ENCODE assay signal across 19 cellular contexts in genomic region chr2:84778921-84779320, GRCh38.
DNase-seq lines count a peak whose midpoint lies in the region; ATAC-seq lines count a peak whose summit lies in the region.
"Had no signal": no experiment of that assay in that cellular context is flagged by ENCODE, and none has a peak within 500 bp of the region (broad histone marks: within the 10 kb centered on the region; RNA-seq: fewer than 3 reads in every experiment).

No MANE protein-coding gene starts in this region.

- no peak for DNase-seq in stimulated activated naive CD8-positive, alpha-beta T cell treated with anti-CD3 and anti-CD28 coated beads, Interleukin-15, amount 100 ng/mL, for 72 hours
- no peak for DNase-seq in T-helper 2 cell treated with Interferon-gamma antibody and Interleukin-4, amounts not matched to agents 5 μg/mL and 100 μg/mL, for 36 hours (ENCODE audit: low spot score)
- no peak for DNase-seq in central memory CD8-positive, alpha-beta T cell (ENCODE audit: low spot score in 2 of 2)
- no peak for DNase-seq in NK-92 treated with Interleukin-12 subunit alpha and Interleukin-12 subunit beta, amount 100 ng/mL, for 24 hours (lab: John Stamatoyannopoulos, UW)
- no peak for DNase-seq in GM19240 (ENCODE audit: insufficient read length, low spot score)
- DNase-seq in stimulated activated CD4-positive, alpha-beta T cell treated with anti-CD3 and anti-CD28 coated beads, Interleukin-2, amount 100 ng/mL, for 24 hours: no peak
- DNase-seq: ACHN, AML-193, GF-D8, NCI-H1105 treated with DMSO at 0.1 percent for 48 hours, NCI-H1694 treated with DMSO at 0.1 percent for 48 hours, NCI-H2107, NCI-H226, NCI-H524 treated with DMSO at 0.1 percent for 48 hours had no signal

- peak overlapping the region; percentile 78 for H3K27ac Mint-ChIP-seq in stimulated activated naive CD8-positive, alpha-beta T cell treated with anti-CD3 and anti-CD28 coated beads, Interleukin-15, Interleukin-2, amounts not matched to agents 100 ng/mL and 50 ng/mL, for 24 hours
- no peak overlapping the region for H3K27ac Mint-ChIP-seq in stimulated activated naive CD8-positive, alpha-beta T cell treated with anti-CD3 and anti-CD28 coated beads, Interleukin-15, amount 100 ng/mL, for 72 hours
- H3K27ac Mint-ChIP-seq in T-helper 2 cell treated with Interferon-gamma antibody and Interleukin-4, amounts not matched to agents 5 μg/mL and 100 μg/mL, for 36 hours: peak overlapping the region; percentile 56
- H3K27ac Mint-ChIP-seq in central memory CD8-positive, alpha-beta T cell (ENCODE audit: low read depth): peak overlapping the region; percentile 79
- H3K27ac Mint-ChIP-seq: GM23338 had no signal

- peaks cover 54% of the 10 kb centered on the region for H3K4me1 Mint-ChIP-seq in stimulated activated naive CD8-positive, alpha-beta T cell treated with anti-CD3 and anti-CD28 coated beads, Interleukin-15, Interleukin-2, amounts not matched to agents 100 ng/mL and 50 ng/mL, for 24 hours (ENCODE audit: low read depth)
- H3K4me1 Mint-ChIP-seq in stimulated activated naive CD8-positive, alpha-beta T cell treated with anti-CD3 and anti-CD28 coated beads, Interleukin-15, amount 100 ng/mL, for 72 hours: peaks cover 52% of the 10 kb centered on the region
- H3K4me1 Mint-ChIP-seq in T-helper 2 cell treated with Interferon-gamma antibody and Interleukin-4, amounts not matched to agents 5 μg/mL and 100 μg/mL, for 36 hours (ENCODE audit: low read depth): peaks cover 58% of the 10 kb centered on the region
- peaks cover 63% of the 10 kb centered on the region for H3K4me1 Mint-ChIP-seq in central memory CD8-positive, alpha-beta T cell

- H3K27me3 Mint-ChIP-seq in stimulated activated naive CD8-positive, alpha-beta T cell treated with anti-CD3 and anti-CD28 coated beads, Interleukin-15, Interleukin-2, amounts not matched to agents 100 ng/mL and 50 ng/mL, for 24 hours: no peaks in the 10 kb centered on the region
- no peaks in the 10 kb centered on the region for H3K27me3 Mint-ChIP-seq in stimulated activated naive CD8-positive, alpha-beta T cell treated with anti-CD3 and anti-CD28 coated beads, Interleukin-15, amount 100 ng/mL, for 72 hours
- peaks cover 4% of the 10 kb centered on the region for H3K27me3 Mint-ChIP-seq in T-helper 2 cell treated with Interferon-gamma antibody and Interleukin-4, amounts not matched to agents 5 μg/mL and 100 μg/mL, for 36 hours (ENCODE audit: low read depth)
- no peaks in the 10 kb centered on the region for H3K27me3 Mint-ChIP-seq in central memory CD8-positive, alpha-beta T cell

- H3K9me3 Mint-ChIP-seq in stimulated activated naive CD8-positive, alpha-beta T cell treated with anti-CD3 and anti-CD28 coated beads, Interleukin-15, Interleukin-2, amounts not matched to agents 100 ng/mL and 50 ng/mL, for 24 hours: peaks cover 18% of the 10 kb centered on the region
- H3K9me3 Mint-ChIP-seq in stimulated activated naive CD8-positive, alpha-beta T cell treated with anti-CD3 and anti-CD28 coated beads, Interleukin-15, amount 100 ng/mL, for 72 hours: peaks cover 23 to 39% of the 10 kb centered on the region in 2 donors
- peaks cover 68% of the 10 kb centered on the region for H3K9me3 Mint-ChIP-seq in T-helper 2 cell treated with Interferon-gamma antibody and Interleukin-4, amounts not matched to agents 5 μg/mL and 100 μg/mL, for 36 hours
- peaks cover 17% of the 10 kb centered on the region for H3K9me3 Mint-ChIP-seq in central memory CD8-positive, alpha-beta T cell

- no peak overlapping the region for H3K4me3 Mint-ChIP-seq in stimulated activated naive CD8-positive, alpha-beta T cell treated with anti-CD3 and anti-CD28 coated beads, Interleukin-15, Interleukin-2, amounts not matched to agents 100 ng/mL and 50 ng/mL, for 24 hours
- no peak overlapping the region for H3K4me3 Mint-ChIP-seq in stimulated activated naive CD8-positive, alpha-beta T cell treated with anti-CD3 and anti-CD28 coated beads, Interleukin-15, amount 100 ng/mL, for 72 hours
- peak overlapping the region; percentile 60 for H3K4me3 Mint-ChIP-seq in T-helper 2 cell treated with Interferon-gamma antibody and Interleukin-4, amounts not matched to agents 5 μg/mL and 100 μg/mL, for 36 hours
- peak overlapping the region; percentile 35 for H3K4me3 Mint-ChIP-seq in central memory CD8-positive, alpha-beta T cell
- H3K4me3 Mint-ChIP-seq: GM23338 had no signal

- ATAC-seq in stimulated activated naive CD8-positive, alpha-beta T cell treated with anti-CD3 and anti-CD28 coated beads, Interleukin-15, amount 100 ng/mL, for 72 hours: no peak
- no peak for ATAC-seq in central memory CD8-positive, alpha-beta T cell (replicated peaks; ENCODE audit: extremely low read depth, poor library complexity, severe bottlenecking)
- ATAC-seq: GM23338, HCT116, Panc1, Right ventricle myocardium inferior had no signal

- peaks cover 12% of the 10 kb centered on the region for H3K36me3 Mint-ChIP-seq in stimulated activated naive CD8-positive, alpha-beta T cell treated with anti-CD3 and anti-CD28 coated beads, Interleukin-15, Interleukin-2, amounts not matched to agents 100 ng/mL and 50 ng/mL, for 24 hours (ENCODE audit: low read depth)
- H3K36me3 Mint-ChIP-seq in T-helper 2 cell treated with Interferon-gamma antibody and Interleukin-4, amounts not matched to agents 5 μg/mL and 100 μg/mL, for 36 hours (ENCODE audit: low read depth): peaks cover 32% of the 10 kb centered on the region
- peaks cover 5% of the 10 kb centered on the region for H3K36me3 Mint-ChIP-seq in central memory CD8-positive, alpha-beta T cell (ENCODE audit: insufficient read depth)

Comparison
In these comparisons a context has a peak if more than half of its experiments do, and no peak if none do; other contexts are left out.
1. H3K27ac Mint-ChIP-seq: peak in stimulated activated naive CD8-positive, alpha-beta T cell treated with anti-CD3 and anti-CD28 coated beads, Interleukin-15, Interleukin-2, amounts not matched to agents 100 ng/mL and 50 ng/mL, for 24 hours (single experiment), T-helper 2 cell treated with Interferon-gamma antibody and Interleukin-4, amounts not matched to agents 5 μg/mL and 100 μg/mL, for 36 hours (single experiment) and central memory CD8-positive, alpha-beta T cell (single experiment); none in stimulated activated naive CD8-positive, alpha-beta T cell treated with anti-CD3 and anti-CD28 coated beads, Interleukin-15, amount 100 ng/mL, for 72 hours (0 of 2).
2. H3K4me3 Mint-ChIP-seq: peak in T-helper 2 cell treated with Interferon-gamma antibody and Interleukin-4, amounts not matched to agents 5 μg/mL and 100 μg/mL, for 36 hours (single experiment) and central memory CD8-positive, alpha-beta T cell (single experiment); none in stimulated activated naive CD8-positive, alpha-beta T cell treated with anti-CD3 and anti-CD28 coated beads, Interleukin-15, Interleukin-2, amounts not matched to agents 100 ng/mL and 50 ng/mL, for 24 hours (single experiment) and stimulated activated naive CD8-positive, alpha-beta T cell treated with anti-CD3 and anti-CD28 coated beads, Interleukin-15, amount 100 ng/mL, for 72 hours (0 of 2).